ENCODE assay signal across 9 cellular contexts in the genomic region with DNA sequence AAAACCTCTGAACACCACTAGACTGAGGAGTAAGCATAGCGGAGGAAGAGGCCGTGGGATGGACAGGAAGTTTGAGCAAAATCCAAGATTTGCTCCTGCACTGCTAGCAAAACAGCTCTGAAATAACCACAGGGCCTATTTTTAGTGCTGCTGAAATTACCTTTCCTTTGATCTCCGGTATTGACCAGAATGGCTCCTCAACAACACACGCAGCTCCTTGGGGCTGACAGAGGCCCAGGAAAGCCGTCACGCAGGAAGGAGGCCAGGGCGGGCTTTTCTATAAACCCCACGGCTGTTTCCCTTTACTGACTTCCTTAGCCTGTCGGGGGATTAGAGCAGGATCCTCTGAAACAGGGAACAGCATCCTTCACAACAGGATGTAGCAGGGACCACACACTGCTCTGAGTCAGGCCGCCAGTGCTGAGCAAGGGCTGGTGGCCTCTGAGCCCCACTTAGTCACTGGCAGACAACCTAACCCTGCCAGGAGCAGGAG.
DNase-seq lines count a peak whose midpoint lies in the region; ATAC-seq and TF ChIP-seq lines count a peak whose summit lies in the region.
"Had no signal": no experiment of that assay in that cellular context is flagged by ENCODE, and none has a peak within 500 bp of the region (broad histone marks: within the 10 kb centered on the region; RNA-seq: fewer than 3 reads in every experiment).

No MANE protein-coding gene starts in this region.

- ATAC-seq in GM21423 (IDR thresholded peaks at IDR 0.05; ENCODE audit: unreplicated experiment): no peak
- ATAC-seq in GM21390 (IDR thresholded peaks at IDR 0.05; ENCODE audit: unreplicated experiment): no peak

- in situ Hi-C loops in GM13976 (cut with MboI; ENCODE audit: low sequenced_read_pairs, unreplicated experiment) (no loop called here), KBM-7 (cut with MboI; ENCODE audit: low pct_unique_long_range_greater_than_20kb, low sequenced_read_pairs) (no loop called here)

- DNase-seq in GM13976 (ENCODE audit: low spot score): peak; percentile 39
- DNase-seq in activated CD4-positive, alpha-beta T cell treated with anti-CD3 and anti-CD28 coated beads for 4 hours: peak; percentile 30 to 41
- peak; percentile 2 for DNase-seq in effector CD8-positive, alpha-beta T cell (lab: John Stamatoyannopoulos, UW)
- DNase-seq in stimulated activated CD8-positive, alpha-beta memory T cell treated with anti-CD3 and anti-CD28 coated beads, Interleukin-12 subunit alpha, Interleukin-12 subunit beta, amount 100 ng/mL, for 4 hours (ENCODE audit: low read depth): peak; percentile 24
- no peak for DNase-seq in SIG-M5 treated with dmso at 0.1 percent for 504 hours (lab: John Stamatoyannopoulos, UW; ENCODE audit: unreplicated experiment)
- no peak for DNase-seq in KBM-7
- DNase-seq: H7 had no signal

- no peak for TF ChIP-seq CTCF in GM13976 (IDR thresholded peaks at IDR 0.05; ENCODE audit: borderline replicate concordance, control extremely low read depth, extremely low read depth, insufficient read depth, missing control alignments)

Comparison
In these comparisons a context has a peak if more than half of its experiments do, and no peak if none do; other contexts are left out.
1. DNase-seq: peak in GM13976 (single experiment), activated CD4-positive, alpha-beta T cell treated with anti-CD3 and anti-CD28 coated beads for 4 hours (2 of 2), effector CD8-positive, alpha-beta T cell (single experiment) and stimulated activated CD8-positive, alpha-beta memory T cell treated with anti-CD3 and anti-CD28 coated beads, Interleukin-12 subunit alpha, Interleukin-12 subunit beta, amount 100 ng/mL, for 4 hours (single experiment); none in SIG-M5 treated with dmso at 0.1 percent for 504 hours (single experiment) and KBM-7 (single experiment).